Comparison of ENCODE assay signal across 22 cellular contexts in the genomic region with DNA sequence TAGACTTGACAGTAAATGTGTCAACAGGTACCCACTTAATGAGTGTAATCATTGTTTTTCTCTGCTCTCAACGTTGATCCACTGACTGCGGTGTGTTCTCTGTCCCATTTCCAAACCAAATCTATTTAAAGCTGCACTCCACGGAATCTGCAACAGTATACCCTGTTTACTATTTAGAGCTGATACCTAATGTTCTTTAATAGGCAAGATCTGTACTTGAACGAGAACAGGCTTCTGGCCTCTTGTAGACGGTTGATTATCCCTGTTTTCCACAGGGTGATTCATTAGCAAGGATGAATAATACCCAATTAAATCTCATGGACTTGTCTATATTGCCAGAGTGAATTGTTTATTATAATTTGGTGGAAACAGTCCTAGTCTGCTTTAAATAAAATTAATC.
DNase-seq lines count a peak whose midpoint lies in the region; FAIRE-seq and TF ChIP-seq lines count a peak whose summit lies in the region.
"Had no signal": no experiment of that assay in that cellular context is flagged by ENCODE, and none has a peak within 500 bp of the region (broad histone marks: within the 10 kb centered on the region; RNA-seq: fewer than 3 reads in every experiment).

No MANE protein-coding gene starts in this region.

- H3K4me3 ChIP-seq in bronchial epithelial cell (ENCODE audit: low read depth, low read length): no peak overlapping the region
- H3K4me3 ChIP-seq in right atrium auricular region: no peak overlapping the region
- H3K4me3 ChIP-seq in smooth muscle cell: no peak overlapping the region
- no peak overlapping the region for H3K4me3 ChIP-seq in suprapubic skin
- H3K4me3 ChIP-seq: ascending aorta, esophagus squamous epithelium, ovary had no signal

- H3F3A ChIP-seq in smooth muscle cell (ENCODE audit: low read depth): peaks cover 22% of the 10 kb centered on the region

- TF ChIP-seq POLR2A in suprapubic skin (IDR thresholded peaks at IDR 0.05): no peak

- peaks cover 46% of the 10 kb centered on the region for H3K79me2 ChIP-seq in smooth muscle cell (ENCODE audit: low read depth)

- WGBS in smooth muscle cell (ENCODE audit: low lambda C conversion rate): 38% methylated on average over 5 of the region's 5 CpGs
- 62% methylated on average over 5 of the region's 5 CpGs for WGBS in suprapubic skin

- DNase-seq in NCI-H128 (lab: John Stamatoyannopoulos, UW; ENCODE audit: unreplicated experiment): peak; percentile 35
- DNase-seq in bronchial epithelial cell (ENCODE audit: low read depth): peak; percentile 22
- DNase-seq in right atrium auricular region (ENCODE audit: low spot score): no peak
- no peak for DNase-seq in smooth muscle cell (lab: John Stamatoyannopoulos, UW; ENCODE audit: unreplicated experiment)
- DNase-seq in suprapubic skin (ENCODE audit: low spot score in 2 of 2): no peak
- no peak for DNase-seq in NOMO-1 (lab: John Stamatoyannopoulos, UW; ENCODE audit: unreplicated experiment in 2 of 2)
- no peak for DNase-seq in activated T-cell treated with anti-CD3 and anti-CD28 coated beads, Interleukin-2, amount 50 U/mL, for 48 hours
- DNase-seq: activated CD4-positive, alpha-beta T cell treated with anti-CD3 and anti-CD28 coated beads for 4 hours; effector memory CD8-positive, alpha-beta T cell; esophagus squamous epithelium; kidney glomerular epithelial cell; natural killer cell; NCI-H1694; NCI-H2227 treated with DMSO at 0.1 percent for 48 hours; NCI-H748 treated with DMSO at 0.1 percent for 48 hours; OCI-M1; ovary; SIG-M5; substantia nigra; T-cell had no signal

- H3K27me3 ChIP-seq in bronchial epithelial cell (ENCODE audit: control insufficient read depth, insufficient read depth, low read length) (no peaks in the 10 kb centered on the region), right atrium auricular region (no peaks in the 10 kb centered on the region), smooth muscle cell (ENCODE audit: low read depth) (no peaks in the 10 kb centered on the region), suprapubic skin (no peaks in the 10 kb centered on the region)
- H3K27me3 ChIP-seq: ascending aorta, esophagus squamous epithelium, ovary had no signal

- H3K27ac ChIP-seq in right atrium auricular region (peak overlapping the region; percentile 68 to 87), smooth muscle cell (ENCODE audit: low read depth) (peak overlapping the region; percentile 8), suprapubic skin (no peak overlapping the region)

- no peak for TF ChIP-seq CTCF in bronchial epithelial cell (IDR thresholded peaks at IDR 0.05; ENCODE audit: insufficient read depth, low read length, severe bottlenecking)
- no peak for TF ChIP-seq CTCF in right atrium auricular region (IDR thresholded peaks at IDR 0.05)
- no peak for TF ChIP-seq CTCF in smooth muscle cell (IDR thresholded peaks at IDR 0.05; ENCODE audit: borderline replicate concordance, insufficient read depth, poor library complexity, severe bottlenecking)
- TF ChIP-seq CTCF in suprapubic skin (IDR thresholded peaks at IDR 0.05): no peak

- peaks cover 0 to 38% of the 10 kb centered on the region in 2 donors for H3K4me1 ChIP-seq in right atrium auricular region
- peaks cover 5% of the 10 kb centered on the region for H3K4me1 ChIP-seq in smooth muscle cell (ENCODE audit: low read depth)
- H3K4me1 ChIP-seq in suprapubic skin: peaks cover 11% of the 10 kb centered on the region

- no peak overlapping the region for H2AFZ ChIP-seq in smooth muscle cell (ENCODE audit: low read depth)

- peaks cover 82% of the 10 kb centered on the region for H4K20me1 ChIP-seq in smooth muscle cell (ENCODE audit: low read depth)

- H3K4me2 ChIP-seq in smooth muscle cell: peak overlapping the region; percentile 16

- H3K36me3 ChIP-seq in bronchial epithelial cell (ENCODE audit: control insufficient read depth, insufficient read depth, low read length) (no peaks in the 10 kb centered on the region), right atrium auricular region (no peaks in the 10 kb centered on the region), smooth muscle cell (ENCODE audit: low read depth) (no peaks in the 10 kb centered on the region), suprapubic skin (no peaks in the 10 kb centered on the region)
- H3K36me3 ChIP-seq: ascending aorta, esophagus squamous epithelium, ovary had no signal

- no peak for FAIRE-seq in bronchial epithelial cell (lab: Jason Lieb, UNC)
- FAIRE-seq: TTC549 had no signal

- no peak overlapping the region for H3K9ac ChIP-seq in smooth muscle cell (ENCODE audit: low read depth)

- no peak for TF ChIP-seq EP300 in suprapubic skin (IDR thresholded peaks at IDR 0.05)

- no peaks in the 10 kb centered on the region for H3K9me3 ChIP-seq in right atrium auricular region
- no peaks in the 10 kb centered on the region for H3K9me3 ChIP-seq in smooth muscle cell (replicated peaks; ENCODE audit: low read depth)
- H3K9me3 ChIP-seq in suprapubic skin: no peaks in the 10 kb centered on the region
- H3K9me3 ChIP-seq: ascending aorta, esophagus squamous epithelium, ovary had no signal

Comparison
In these comparisons a context has a peak if more than half of its experiments do, and no peak if none do; other contexts are left out.
1. DNase-seq: peak in NCI-H128 (single experiment) and bronchial epithelial cell (single experiment); none in right atrium auricular region (single experiment), smooth muscle cell (single experiment), suprapubic skin (0 of 2), NOMO-1 (0 of 2) and activated T-cell treated with anti-CD3 and anti-CD28 coated beads, Interleukin-2, amount 50 U/mL, for 48 hours (0 of 2).